16 cellular contexts compared by ENCODE assay signal in genomic region chr11:61907282-61907681, GRCh38. TPM values are rescaled to one million over a fixed set of nuclear protein-coding genes. Genes with fewer than 3 reads are reported as not detected.
"Had no signal": no experiment of that assay in that cellular context is flagged by ENCODE, and none has a peak within 500 bp of the region (broad histone marks: within the 10 kb centered on the region; RNA-seq: fewer than 3 reads in every experiment).

No MANE protein-coding gene starts in this region.

- H3K27me3 ChIP-seq: hepatocyte, thyroid gland had no signal

- H3K4me3 Mint-ChIP-seq: activated naive CD4-positive, alpha-beta T cell treated with anti-CD3 and anti-CD28 coated beads, Interleukin-2, amount 50 U/mL, for 24 hours; effector memory CD8-positive, alpha-beta T cell; naive B cell; T-helper 1 cell treated with Interleukin-12 subunit alpha and Interleukin-12 subunit beta and Interleukin-4 antibody, amounts not matched to agents 30 μg/mL and 1 μg/mL, for 36 hours had no signal

- H3K27me3 Mint-ChIP-seq: activated naive CD4-positive, alpha-beta T cell treated with anti-CD3 and anti-CD28 coated beads, Interleukin-2, amount 50 U/mL, for 24 hours had no signal

- H3K27ac Mint-ChIP-seq: activated naive CD4-positive, alpha-beta T cell treated with anti-CD3 and anti-CD28 coated beads, Interleukin-2, amount 50 U/mL, for 24 hours; effector memory CD8-positive, alpha-beta T cell; naive B cell; T-helper 1 cell treated with Interleukin-12 subunit alpha and Interleukin-12 subunit beta and Interleukin-4 antibody, amounts not matched to agents 30 μg/mL and 1 μg/mL, for 36 hours had no signal

- DNase-seq: activated CD4-positive, alpha-beta T cell treated with anti-CD3 and anti-CD28 coated beads, Interleukin-2, amount 50 U/mL, for 4 hours; activated CD4-positive, CD25-positive, alpha-beta regulatory T cell treated with anti-CD3 and anti-CD28 coated beads, Interleukin-2, amount 50 U/mL, for 72 hours; activated gamma-delta T cell; effector memory CD8-positive, alpha-beta T cell; mammary epithelial cell; naive B cell; stimulated activated naive CD4-positive, alpha-beta T cell; thyroid gland had no signal

- H3K27ac ChIP-seq: hepatocyte, neutrophil, parathyroid adenoma, thyroid gland had no signal

- H3K36me3 Mint-ChIP-seq: activated naive CD4-positive, alpha-beta T cell treated with anti-CD3 and anti-CD28 coated beads, Interleukin-2, amount 50 U/mL, for 24 hours; naive B cell had no signal

- H3K4me3 ChIP-seq: hepatocyte, thyroid gland had no signal

- H3K4me1 Mint-ChIP-seq: activated naive CD4-positive, alpha-beta T cell treated with anti-CD3 and anti-CD28 coated beads, Interleukin-2, amount 50 U/mL, for 24 hours had no signal

- H3K9me3 Mint-ChIP-seq: activated naive CD4-positive, alpha-beta T cell treated with anti-CD3 and anti-CD28 coated beads, Interleukin-2, amount 50 U/mL, for 24 hours; effector memory CD8-positive, alpha-beta T cell; naive B cell; T-helper 1 cell treated with Interleukin-12 subunit alpha and Interleukin-12 subunit beta and Interleukin-4 antibody, amounts not matched to agents 30 μg/mL and 1 μg/mL, for 36 hours had no signal

- H3K36me3 ChIP-seq: neutrophil had no signal

- H3K9me3 ChIP-seq: neutrophil, thyroid gland had no signal

- ATAC-seq: effector memory CD8-positive, alpha-beta T cell; left lobe of liver had no signal

RNA-seq across cellular contexts. Expression of gene RAB3IL1, which starts 10.1 kb away (rescaled TPM):
- total RNA-seq: activated CD8-positive, alpha-beta memory T cell treated with anti-CD3 and anti-CD28 coated beads for 36 hours; mononuclear cell had no signal

RNA-seq across cellular contexts. Expression of gene BEST1, which starts 42.9 kb away (rescaled TPM):
- total RNA-seq: activated CD8-positive, alpha-beta memory T cell treated with anti-CD3 and anti-CD28 coated beads for 36 hours had no signal
